Comparison of ENCODE assay signal across 16 cellular contexts in the genomic region with DNA sequence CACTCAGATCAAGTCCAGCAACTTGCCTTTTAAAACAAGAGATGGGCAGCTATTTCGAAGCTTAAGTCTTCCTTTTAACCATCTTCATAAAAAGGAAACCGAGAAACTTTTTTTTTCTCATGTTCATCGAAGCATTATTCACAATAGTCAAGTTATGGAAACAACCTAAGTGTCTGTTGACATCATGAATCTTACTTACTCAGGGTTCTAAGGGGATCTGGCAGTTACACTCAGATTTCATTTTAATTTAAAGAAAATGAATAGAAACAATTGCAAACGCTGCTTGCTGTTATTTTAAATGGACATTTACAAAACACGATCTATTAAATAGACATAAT.
DNase-seq lines count a peak whose midpoint lies in the region; ATAC-seq and TF ChIP-seq lines count a peak whose summit lies in the region.
"Had no signal": no experiment of that assay in that cellular context is flagged by ENCODE, and none has a peak within 500 bp of the region (broad histone marks: within the 10 kb centered on the region; RNA-seq: fewer than 3 reads in every experiment).

No MANE protein-coding gene starts in this region.

- TF ChIP-seq POLR2A in GM18505 (IDR thresholded peaks at IDR 0.05; ENCODE audit: borderline replicate concordance, extremely low read depth, insufficient read depth, insufficient read length): no peak

- H3K9me3 Mint-ChIP-seq in activated B cell treated with CpG ODN at 0.5 μM for 24 hours (no peaks in the 10 kb centered on the region), T-cell (no peaks in the 10 kb centered on the region)
- no peaks in the 10 kb centered on the region for H3K9me3 Mint-ChIP-seq in activated CD8-positive, alpha-beta T cell treated with anti-CD3 and anti-CD28 coated beads, Interleukin-2, amount 10 ng/mL, durations not matched to agents 7 days and 5 days (ENCODE audit: insufficient read depth)
- H3K9me3 Mint-ChIP-seq: H9 had no signal

- H3K4me3 Mint-ChIP-seq in activated B cell treated with CpG ODN at 0.5 μM for 24 hours (peak overlapping the region; percentile 42), T-cell (no peak overlapping the region)
- no peak overlapping the region for H3K4me3 Mint-ChIP-seq in activated CD8-positive, alpha-beta T cell treated with anti-CD3 and anti-CD28 coated beads, Interleukin-2, amount 10 ng/mL, durations not matched to agents 7 days and 5 days
- H3K4me3 Mint-ChIP-seq: H9 had no signal

- CTCF ChIA-PET in activated B cell treated with CpG ODN at 0.5 μM for 24 hours (lab: Charles Lee) (interaction anchor here (1.0 to 1.3 kb wide), 2 partner anchors 111 to 172 kb away, joined by 3 to 5 read pairs; a partner anchor contains a TSS), T-cell (lab: Charles Lee) (interaction anchor here in 1 of 2 donors (1.1 kb wide), 2 partner anchors 9 to 10 kb away, joined by 3 read pairs; no protein-coding TSS in a partner anchor)
- CTCF ChIA-PET in activated CD8-positive, alpha-beta T cell treated with anti-CD3 and anti-CD28 coated beads, Interleukin-2, amount 10 ng/mL, durations not matched to agents 7 days and 5 days (lab: Charles Lee): no interaction called here

- ATAC-seq in GM18505 (IDR thresholded peaks at IDR 0.05; ENCODE audit: unreplicated experiment) (peak; percentile 89), GM21381 (IDR thresholded peaks at IDR 0.05; ENCODE audit: unreplicated experiment) (peak; percentile 86), HG03025 (IDR thresholded peaks at IDR 0.05; ENCODE audit: low FRiP score, unreplicated experiment) (peak; percentile 91), activated B cell treated with CpG ODN at 0.5 μM for 24 hours (ENCODE audit: low read depth) (peak; percentile 72), HG03460 (IDR thresholded peaks at IDR 0.05; ENCODE audit: unreplicated experiment) (no peak), GM19463 (IDR thresholded peaks at IDR 0.05; ENCODE audit: unreplicated experiment) (no peak), T-cell (replicated peaks in 1 of 4) (no peak)
- no peak for ATAC-seq in activated CD8-positive, alpha-beta T cell treated with anti-CD3 and anti-CD28 coated beads, Interleukin-2, amount 10 ng/mL, durations not matched to agents 7 days and 5 days
- ATAC-seq: lower lobe of right lung had no signal

- POLR2A ChIA-PET in activated B cell treated with CpG ODN at 0.5 μM for 24 hours (lab: Charles Lee) (interaction anchor here (0.6 to 2.0 kb wide), 3 partner anchors 16 to 57 kb away, joined by 3 to 11 read pairs (median 3); no protein-coding TSS in a partner anchor), T-cell (lab: Charles Lee) (no interaction called here)
- POLR2A ChIA-PET in activated CD8-positive, alpha-beta T cell treated with anti-CD3 and anti-CD28 coated beads, Interleukin-2, amount 10 ng/mL, durations not matched to agents 7 days and 5 days (lab: Charles Lee): no interaction called here

- H3K27ac Mint-ChIP-seq in activated B cell treated with CpG ODN at 0.5 μM for 24 hours (peak overlapping the region; percentile 84), T-cell (no peak overlapping the region)
- H3K27ac Mint-ChIP-seq in activated CD8-positive, alpha-beta T cell treated with anti-CD3 and anti-CD28 coated beads, Interleukin-2, amount 10 ng/mL, durations not matched to agents 7 days and 5 days: no peak overlapping the region

- no peak for DNase-seq in activated B cell treated with CpG ODN at 0.5 μM for 24 hours
- no peak for DNase-seq in activated CD8-positive, alpha-beta T cell treated with anti-CD3 and anti-CD28 coated beads, Interleukin-2, amount 10 ng/mL, durations not matched to agents 7 days and 5 days
- DNase-seq in T-cell: no peak
- DNase-seq: AML-193; effector CD8-positive, alpha-beta T cell; GF-D8; H9; lower lobe of right lung; NCI-H1694 treated with DMSO at 0.1 percent for 48 hours; ovary; stimulated activated CD4-positive, alpha-beta T cell treated with anti-CD3 and anti-CD28 coated beads, Interleukin-4, amount 100 ng/mL, for 24 hours had no signal

- no peaks in the 10 kb centered on the region for H3K36me3 Mint-ChIP-seq in activated B cell treated with CpG ODN at 0.5 μM for 24 hours (ENCODE audit: low read depth)
- no peaks in the 10 kb centered on the region for H3K36me3 Mint-ChIP-seq in activated CD8-positive, alpha-beta T cell treated with anti-CD3 and anti-CD28 coated beads, Interleukin-2, amount 10 ng/mL, durations not matched to agents 7 days and 5 days (ENCODE audit: low read depth)
- H3K36me3 Mint-ChIP-seq in T-cell: no peaks in the 10 kb centered on the region

- H3K27me3 Mint-ChIP-seq in activated B cell treated with CpG ODN at 0.5 μM for 24 hours: no peaks in the 10 kb centered on the region
- H3K27me3 Mint-ChIP-seq in activated CD8-positive, alpha-beta T cell treated with anti-CD3 and anti-CD28 coated beads, Interleukin-2, amount 10 ng/mL, durations not matched to agents 7 days and 5 days (ENCODE audit: low read depth): peaks cover 2% of the 10 kb centered on the region
- no peaks in the 10 kb centered on the region for H3K27me3 Mint-ChIP-seq in T-cell

- no peak for TF ChIP-seq CTCF in activated B cell treated with CpG ODN at 0.5 μM for 24 hours (IDR thresholded peaks at IDR 0.05)

- intact Hi-C loops in activated B cell treated with CpG ODN at 0.5 μM for 24 hours (cut with micrococcal nuclease): no loop called here

- peaks cover 39% of the 10 kb centered on the region for H3K4me1 Mint-ChIP-seq in activated B cell treated with CpG ODN at 0.5 μM for 24 hours
- H3K4me1 Mint-ChIP-seq in activated CD8-positive, alpha-beta T cell treated with anti-CD3 and anti-CD28 coated beads, Interleukin-2, amount 10 ng/mL, durations not matched to agents 7 days and 5 days (ENCODE audit: low read depth): no peaks in the 10 kb centered on the region
- peaks cover 6 to 20% (median 6%) of the 10 kb centered on the region in 3 donors for H3K4me1 Mint-ChIP-seq in T-cell

Comparison
In these comparisons a context has a peak if more than half of its experiments do, and no peak if none do; other contexts are left out.
1. ATAC-seq: peak in GM18505 (single experiment), GM21381 (single experiment), HG03025 (single experiment) and activated B cell treated with CpG ODN at 0.5 μM for 24 hours (single experiment); none in HG03460 (single experiment), activated CD8-positive, alpha-beta T cell treated with anti-CD3 and anti-CD28 coated beads, Interleukin-2, amount 10 ng/mL, durations not matched to agents 7 days and 5 days (single experiment), GM19463 (single experiment) and T-cell (0 of 4).